ENCODE assay signal across 1 cellular context in genomic region chr3:9715764-9716437, GRCh38.
TF ChIP-seq lines count a peak whose summit lies in the region.

No MANE protein-coding gene starts in this region.

TF ChIP-seq in SK-N-SH treated with all-trans-retinoic acid at 6 μM for 48 hours, 23 proteins besides CTCF, POLR2A, EP300 and RAD21 (continued from another document):
- TF ChIP-seq POU6F1 (CRISPR knock-in tag; IDR thresholded peaks at IDR 0.05; ENCODE audit: borderline replicate concordance, low read depth), result no peak
- no peak for TF ChIP-seq TOX (CRISPR knock-in tag; IDR thresholded peaks at IDR 0.05; ENCODE audit: borderline replicate concordance)
- TF ChIP-seq ESRRG (CRISPR knock-in tag; IDR thresholded peaks at IDR 0.05), result no peak
